In the genomic region with DNA sequence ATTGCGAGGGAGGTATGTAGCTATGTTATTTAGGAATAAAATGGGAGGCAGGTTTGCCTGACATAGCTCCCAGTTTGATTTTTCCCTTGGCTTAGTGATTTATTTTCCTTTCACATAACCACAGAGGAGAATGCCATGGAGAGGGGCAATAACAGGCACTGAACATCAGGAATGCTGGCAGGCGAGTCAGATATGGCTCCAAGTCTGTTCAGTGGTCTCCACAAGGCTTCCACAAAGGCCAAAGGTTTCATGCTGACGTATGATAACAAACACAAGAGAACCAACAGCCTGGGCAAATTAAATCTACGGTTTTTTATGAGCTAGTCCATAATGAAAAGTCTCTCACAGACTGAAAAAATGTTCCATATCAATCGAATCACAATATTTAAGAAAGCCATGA, we compare ENCODE assay signal across 18 cellular contexts.
"Had no signal": no experiment of that assay in that cellular context is flagged by ENCODE, and none has a peak within 500 bp of the region (broad histone marks: within the 10 kb centered on the region; RNA-seq: fewer than 3 reads in every experiment).

No MANE protein-coding gene starts in this region.

- H3K9me3 Mint-ChIP-seq: activated naive CD8-positive, alpha-beta T cell treated with anti-CD3 and anti-CD28 coated beads, Interleukin-2, amount 10 ng/mL, durations not matched to agents 7 days and 5 days had no signal

- H3K27me3 ChIP-seq: ascending aorta had no signal

- H3K4me3 Mint-ChIP-seq: activated CD4-positive, alpha-beta T cell treated with anti-CD3 and anti-CD28 coated beads for 36 hours; activated CD8-positive, alpha-beta T cell treated with anti-CD3 and anti-CD28 coated beads for 36 hours; activated naive CD8-positive, alpha-beta T cell treated with anti-CD3 and anti-CD28 coated beads, Interleukin-2, amount 10 ng/mL, durations not matched to agents 7 days and 5 days; activated T-cell treated with anti-CD3 and anti-CD28 coated beads, Interleukin-2, amount 50 U/mL, for 72 hours; nephron progenitor cell; stimulated activated naive CD8-positive, alpha-beta T cell treated with anti-CD3 and anti-CD28 coated beads, Interleukin-15, Interleukin-2, amounts not matched to agents 100 ng/mL and 50 ng/mL, for 24 hours had no signal

- H3K4me1 Mint-ChIP-seq: activated CD4-positive, alpha-beta T cell treated with anti-CD3 and anti-CD28 coated beads for 36 hours; activated naive CD8-positive, alpha-beta T cell treated with anti-CD3 and anti-CD28 coated beads, Interleukin-2, amount 10 ng/mL, durations not matched to agents 7 days and 5 days had no signal

- H3K9me3 ChIP-seq: ascending aorta had no signal

- DNase-seq: activated CD4-positive, alpha-beta T cell treated with anti-CD3 and anti-CD28 coated beads for 36 hours; activated CD8-positive, alpha-beta memory T cell treated with anti-CD3 and anti-CD28 coated beads, Interleukin-2, amount 50 U/mL, for 4 hours; activated CD8-positive, alpha-beta T cell treated with anti-CD3 and anti-CD28 coated beads for 36 hours; activated naive CD8-positive, alpha-beta T cell treated with anti-CD3 and anti-CD28 coated beads, Interleukin-2, amount 10 ng/mL, durations not matched to agents 7 days and 5 days; central memory CD4-positive, alpha-beta T cell; cortex of kidney; effector CD8-positive, alpha-beta T cell; hypothalamus; left cardiac atrium; nephron progenitor cell; stimulated activated CD4-positive, alpha-beta T cell treated with anti-CD3 and anti-CD28 coated beads, Interleukin-4, amount 100 ng/mL, for 1 hour; stimulated activated CD8-positive, alpha-beta memory T cell treated with anti-CD3 and anti-CD28 coated beads, Interleukin-4, amount 100 ng/mL, for 48 hours; T-helper 1 cell had no signal

- H3K4me3 ChIP-seq: ascending aorta had no signal

- H3K27ac ChIP-seq: ascending aorta, epithelial cell of prostate, VCaP had no signal

- H3K27me3 Mint-ChIP-seq: activated CD4-positive, alpha-beta T cell treated with anti-CD3 and anti-CD28 coated beads for 36 hours; activated CD8-positive, alpha-beta T cell treated with anti-CD3 and anti-CD28 coated beads for 36 hours; activated naive CD8-positive, alpha-beta T cell treated with anti-CD3 and anti-CD28 coated beads, Interleukin-2, amount 10 ng/mL, durations not matched to agents 7 days and 5 days; stimulated activated naive CD8-positive, alpha-beta T cell treated with anti-CD3 and anti-CD28 coated beads, Interleukin-15, Interleukin-2, amounts not matched to agents 100 ng/mL and 50 ng/mL, for 24 hours had no signal

- ATAC-seq: activated CD4-positive, alpha-beta T cell treated with anti-CD3 and anti-CD28 coated beads for 36 hours; activated CD8-positive, alpha-beta T cell treated with anti-CD3 and anti-CD28 coated beads for 36 hours; left cardiac atrium had no signal

- H3K27ac Mint-ChIP-seq: activated CD4-positive, alpha-beta T cell treated with anti-CD3 and anti-CD28 coated beads for 36 hours; activated CD8-positive, alpha-beta T cell treated with anti-CD3 and anti-CD28 coated beads for 36 hours; activated naive CD8-positive, alpha-beta T cell treated with anti-CD3 and anti-CD28 coated beads, Interleukin-2, amount 10 ng/mL, durations not matched to agents 7 days and 5 days; activated T-cell treated with anti-CD3 and anti-CD28 coated beads, Interleukin-2, amount 50 U/mL, for 72 hours; stimulated activated naive CD8-positive, alpha-beta T cell treated with anti-CD3 and anti-CD28 coated beads, Interleukin-15, Interleukin-2, amounts not matched to agents 100 ng/mL and 50 ng/mL, for 24 hours had no signal

- H3K4me1 ChIP-seq: ascending aorta had no signal
